Comparison of ENCODE assay signal across 27 cellular contexts in the genomic region with DNA sequence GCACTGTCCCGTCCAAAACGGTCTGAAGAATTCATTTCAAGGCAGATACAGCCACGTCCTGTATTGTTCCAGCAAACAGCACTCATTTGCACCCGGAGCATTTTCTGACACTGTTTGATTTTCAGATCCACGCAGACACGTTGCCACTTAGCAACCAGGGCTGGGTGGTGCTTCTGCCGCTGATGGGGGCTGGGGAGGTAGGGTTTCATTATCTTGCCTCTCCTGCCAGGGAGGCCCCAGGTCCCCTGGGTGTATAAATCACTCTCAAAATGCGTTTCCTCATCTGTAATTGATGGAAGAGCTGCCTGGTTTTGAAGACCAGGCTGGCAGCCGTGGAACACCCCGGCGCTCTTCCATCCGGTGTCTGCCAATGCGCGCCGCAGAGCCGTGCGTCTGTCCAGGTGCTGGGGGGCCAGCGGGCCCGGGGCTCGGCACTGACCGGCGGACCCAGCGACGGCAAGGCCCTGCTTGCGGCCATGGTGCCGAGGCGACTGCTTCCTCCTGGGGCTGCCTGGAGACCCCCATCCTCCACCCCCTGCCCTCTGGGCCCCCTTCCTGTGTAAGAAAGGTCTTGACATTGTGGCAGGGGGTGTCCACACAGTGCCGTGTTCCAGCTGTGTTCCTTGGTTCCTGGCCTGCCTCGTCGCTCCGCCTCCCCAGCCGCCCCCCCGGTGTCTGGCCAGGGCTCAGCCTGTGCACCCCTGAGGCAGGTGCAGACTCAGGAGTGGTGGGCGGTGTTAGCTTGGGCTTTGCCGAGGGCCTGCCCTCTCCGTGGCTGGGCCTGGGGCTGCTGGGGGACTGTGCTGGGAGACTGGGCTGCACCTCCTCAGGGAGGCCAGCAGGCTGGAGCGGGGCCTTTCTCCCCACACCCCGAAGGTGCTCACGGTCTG. TPM values are rescaled to one million over a fixed set of nuclear protein-coding genes. Genes with fewer than 3 reads are reported as not detected.
A peak's percentile ranks its signal among the peaks of the same experiment; 100 is the strongest.
DNase-seq lines count a peak whose midpoint lies in the region; ATAC-seq, FAIRE-seq and TF ChIP-seq lines count a peak whose summit lies in the region.
"Had no signal": no experiment of that assay in that cellular context is flagged by ENCODE, and none has a peak within 500 bp of the region (broad histone marks: within the 10 kb centered on the region; RNA-seq: fewer than 3 reads in every experiment).

No MANE protein-coding gene starts in this region.

- H3K27me3 ChIP-seq in H1 (replicated peaks in 1 of 4; ENCODE audit: control insufficient read depth in 3 of 4, extremely low read depth in 1 of 4, insufficient read depth in 3 of 4, low read length in 3 of 4): no peaks in the 10 kb centered on the region
- H3K27me3 ChIP-seq: Peyer's patch had no signal

- H2AFZ ChIP-seq in H1 (ENCODE audit: low read length): no peak overlapping the region

- H3K36me3 ChIP-seq in HEK293 (ENCODE audit: control insufficient read depth in 2 of 2, insufficient read depth in 1 of 2, low read length in 2 of 2): no peaks in the 10 kb centered on the region
- no peaks in the 10 kb centered on the region for H3K36me3 ChIP-seq in H1 (ENCODE audit: control insufficient read depth in 2 of 4, insufficient read depth in 4 of 4, low read length in 3 of 4)
- H3K36me3 ChIP-seq: Peyer's patch had no signal

- 0 out of 2 replicates have a peak overlapping the region, but pooled peaks have one; percentile 46 for H2BK15ac ChIP-seq in H1 (ENCODE audit: low read length)

- no peaks in the 10 kb centered on the region; the same call in 1 of the 2 replicates for H3K23me2 ChIP-seq in H1 (ENCODE audit: low read depth, low read length)

- H3K4me3 ChIP-seq in HEK293 (ENCODE audit: low read depth, low read length): no peak overlapping the region
- H3K4me3 ChIP-seq in H1 (ENCODE audit: extremely low read depth in 1 of 4, insufficient read depth in 2 of 4, low read depth in 3 of 4, low read length in 4 of 4): no peak overlapping the region
- H3K4me3 ChIP-seq: Peyer's patch had no signal

- no peak overlapping the region for H3K9ac ChIP-seq in H1 (replicated peaks in 1 of 4; ENCODE audit: extremely low read depth in 1 of 4, low read depth in 3 of 4, low read length in 3 of 4)

- H2BK120ac ChIP-seq in H1 (replicated peaks; ENCODE audit: low read depth, low read length): no peak overlapping the region

- 92% methylated on average over 36 of the region's 39 CpGs; no CpG with 5 or more reads in 1 of the 2 experiments for WGBS in H1 (ENCODE audit: extremely low coverage in 1 of 2, insufficient coverage in 1 of 2, insufficient read length in 1 of 2, insufficient replicate concordance in 2 of 2, low coverage in 1 of 2, low lambda C conversion rate in 2 of 2, missing lambda C conversion rate in 1 of 2), 2 experiments

- no peak overlapping the region for H2BK12ac ChIP-seq in H1 (ENCODE audit: low read depth, low read length)

- no peak overlapping the region for H3K23ac ChIP-seq in H1 (ENCODE audit: insufficient read length)

- H3K4me1 ChIP-seq in HEK293 (ENCODE audit: control insufficient read depth, insufficient read depth, low read length) (no peaks in the 10 kb centered on the region), H1 (replicated peaks in 1 of 4; ENCODE audit: control insufficient read depth in 3 of 4, insufficient read depth in 4 of 4, low read length in 3 of 4) (peaks cover 5 to 23% (median 17%) of the 10 kb centered on the region in 4 experiments)
- H3K4me1 ChIP-seq: Peyer's patch had no signal

- H2AK5ac ChIP-seq in H1 (ENCODE audit: low read depth, low read length): no peak overlapping the region

- H3K4me2 ChIP-seq in H1 (ENCODE audit: insufficient read depth in 1 of 2, low read depth in 2 of 2, low read length in 2 of 2): no peak overlapping the region

- peak overlapping the region; percentile 45 for H3K4ac ChIP-seq in H1 (replicated peaks; ENCODE audit: insufficient read length, low read depth, low read length)

- no peak for TF ChIP-seq RAD21 in H1 (IDR thresholded peaks at IDR 0.05 in 1 of 2, conservative IDR thresholded peaks at IDR 0.05 in 1 of 2; ENCODE audit: low read depth in 2 of 2, low read length in 2 of 2)

- no peak overlapping the region for H3K56ac ChIP-seq in H1 (replicated peaks; ENCODE audit: insufficient read length, low read depth, low read length)

- no peaks in the 10 kb centered on the region for H3K79me1 ChIP-seq in H1 (ENCODE audit: low read depth, low read length)

- no peak overlapping the region for H3K14ac ChIP-seq in H1 (ENCODE audit: insufficient read length)

- POLR2A ChIA-PET in HEK293 (lab: Yijun Ruan, JAX) (no interaction called here), H1 (lab: Charles Lee; ENCODE audit: partially characterized antibody) (no interaction called here)

- H4K91ac ChIP-seq in H1 (replicated peaks; ENCODE audit: insufficient read length, low read length): no peak overlapping the region

- H4K8ac ChIP-seq in H1 (ENCODE audit: extremely low read depth, insufficient read depth, low read length): no peak overlapping the region

- TF ChIP-seq EP300 in H1 (IDR thresholded peaks at IDR 0.05; ENCODE audit: borderline replicate concordance in 1 of 2, low read depth in 2 of 2, low read length in 2 of 2): no peak

- TF ChIP-seq POLR2A in H1 (IDR thresholded peaks at IDR 0.05; ENCODE audit: control extremely low read depth in 1 of 2, low read depth in 2 of 2, low read length in 2 of 2): no peak

- H3K27ac ChIP-seq in HEK293 (ENCODE audit: extremely low read depth, low read depth, low read length): no peak overlapping the region
- no peak overlapping the region for H3K27ac ChIP-seq in H1 (ENCODE audit: low read depth, low read length)
- H3K27ac ChIP-seq: Peyer's patch had no signal

- TF ChIP-seq CTCF in HEK293 (tag by site-specific recombination; IDR thresholded peaks at IDR 0.05) (no peak), H1 (IDR thresholded peaks at IDR 0.05; ENCODE audit: control extremely low read depth in 1 of 3, insufficient read depth in 1 of 3, low read depth in 1 of 3, low read length in 3 of 3) (no peak)

- DNase-seq in NCI-H1436 (lab: John Stamatoyannopoulos, UW) (peak; percentile 57), NCI-H1436 treated with DMSO at 0.1 percent for 48 hours (lab: John Stamatoyannopoulos, UW) (no peak), H1 (ENCODE audit: low read depth in 1 of 2, low spot score in 2 of 2) (no peak), retina (peak; percentile 47), NAMALWA (ENCODE audit: low spot score) (no peak), cortex of kidney (lab: John Stamatoyannopoulos, UW) (no peak)
- DNase-seq: 8988T; Calu3; CD8-positive, alpha-beta T cell; DMS79; HFFc6; KG1; MV-4-11; NCI-H146; NCI-H2081 treated with DMSO at 0.1 percent for 48 hours; NCI-H446 treated with DMSO at 0.1 percent for 48 hours; NCI-H69; NK-92 treated with Interleukin-12 subunit alpha and Interleukin-12 subunit beta, amount 100 ng/mL, for 24 hours; Peyer's patch had no signal

- FAIRE-seq in H1 (lab: Jason Lieb, UNC): no peak
- FAIRE-seq: GM12892, GM18507, H54 had no signal

- no peak overlapping the region for H4K5ac ChIP-seq in H1 (ENCODE audit: insufficient read length, low read depth, low read length)

- no peak overlapping the region for H2BK5ac ChIP-seq in H1 (ENCODE audit: low read depth, low read length)

- ATAC-seq in HG03432 (IDR thresholded peaks at IDR 0.05; ENCODE audit: unreplicated experiment): no peak
- ATAC-seq: CD8-positive, alpha-beta T cell had no signal

- CTCF ChIA-PET in HEK293 (lab: Yijun Ruan, JAX) (no interaction called here), H1 (lab: Charles Lee; ENCODE audit: partially characterized antibody) (interaction anchor here (1.0 to 1.6 kb wide), 5 partner anchors 8 to 56 kb away, joined by 3 read pairs; no protein-coding TSS in a partner anchor)

- no peaks in the 10 kb centered on the region for H3K79me2 ChIP-seq in H1 (ENCODE audit: control insufficient read depth in 1 of 2, insufficient read depth in 2 of 2, low read length in 2 of 2)

- H3K9me3 ChIP-seq in HEK293 (ENCODE audit: control insufficient read depth, insufficient read depth, low read depth, low read length): no peaks in the 10 kb centered on the region
- H3K9me3 ChIP-seq in H1 (ENCODE audit: insufficient read depth in 2 of 2, low read depth in 1 of 2, low read length in 1 of 2): peaks cover 12 to 13% of the 10 kb centered on the region in 2 experiments

- no peak overlapping the region for H2BK20ac ChIP-seq in H1 (ENCODE audit: low read length)

- H4K20me1 ChIP-seq in H1 (replicated peaks in 1 of 2; ENCODE audit: control insufficient read depth in 1 of 2, insufficient read depth in 2 of 2, low read length in 2 of 2): no peaks in the 10 kb centered on the region

- H3K18ac ChIP-seq in H1 (ENCODE audit: extremely low read depth, low read length): no peak overlapping the region; the same call in 1 of the 2 replicates

TF ChIP-seq in HEK293, 187 proteins besides CTCF, POLR2A, EP300 and RAD21:
- 0 out of 2 replicates have a peak, but pooled peaks have one; percentile 25 for TF ChIP-seq ZNF341 (tag by site-specific recombination; IDR thresholded peaks at IDR 0.05; ENCODE audit: low read depth)
- TF ChIP-seq FEZF1 (tag by site-specific recombination; IDR thresholded peaks at IDR 0.05): no peak

TF ChIP-seq in H1, 55 proteins besides CTCF, POLR2A, EP300 and RAD21 (continues in another document):
- TF ChIP-seq KDM5A (IDR thresholded peaks at IDR 0.05; ENCODE audit: low read length): no peak
- TF ChIP-seq, protein P1, sequence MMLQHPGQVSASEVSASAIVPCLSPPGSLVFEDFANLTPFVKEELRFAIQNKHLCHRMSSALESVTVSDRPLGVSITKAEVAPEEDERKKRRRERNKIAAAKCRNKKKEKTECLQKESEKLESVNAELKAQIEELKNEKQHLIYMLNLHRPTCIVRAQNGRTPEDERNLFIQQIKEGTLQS (IDR thresholded peaks at IDR 0.05; ENCODE audit: insufficient read depth, low read depth, low read length): no peak

RNA-seq across cellular contexts. Expression of a gene that starts 16.6 kb away (rescaled TPM):
- 0.08 and 0.17 TPM in 2 replicates for total RNA-seq in H1 (2021; fragmentation: NEBNext Ultra II Directional; extraction: Animal tissue kit (Norgen Biotek cat#: 25700))
- polyA plus RNA-seq in H1 (2011; rRNA removed): 0.21 and 0.24 TPM in 2 replicates
- polyA plus RNA-seq in H1 (2011; cell fraction: cytosol; rRNA removed): 0.18 TPM
- polyA plus RNA-seq in H1 (2011; cell fraction: nucleus; rRNA removed): 0.19 TPM
- 0.14 to 0.27 TPM (median 0.23 TPM) in 4 replicates for polyA plus RNA-seq in H1 (2012, experiment 1 of 2)
- polyA plus RNA-seq in H1 (2012, experiment 2 of 2): 0.13 TPM
- 0.06 TPM for polyA plus RNA-seq in H1 (2013, experiment 1 of 2)
- polyA plus RNA-seq in H1 (2013, experiment 2 of 2): 0.09 TPM
- 0.07 and 0.09 TPM in 2 replicates for polyA minus RNA-seq in H1 (2011; rRNA and poly(A)+ RNA removed)
- 0.59 TPM for polyA minus RNA-seq in H1 (2011; cell fraction: cytosol; rRNA and poly(A)+ RNA removed)
- polyA minus RNA-seq in H1 (2011; cell fraction: nucleus; rRNA and poly(A)+ RNA removed): 0.30 TPM
- total RNA-seq: Calu3; CD8-positive, alpha-beta T cell; HFFc6; HT-29; Peyer's patch; SK-MEL-5 had no signal
- polyA plus RNA-seq: BJ had no signal

RNA-seq across cellular contexts. Expression of a gene that starts 55.7 kb away (rescaled TPM):
- 16.7 and 19.3 TPM in 2 replicates for total RNA-seq in H1 (2021; fragmentation: NEBNext Ultra II Directional; extraction: Animal tissue kit (Norgen Biotek cat#: 25700))
- polyA plus RNA-seq in H1 (2011; rRNA removed): 7.5 and 10.4 TPM in 2 replicates
- 8.2 TPM for polyA plus RNA-seq in H1 (2011; cell fraction: cytosol; rRNA removed)
- 24.2 TPM for polyA plus RNA-seq in H1 (2011; cell fraction: nucleus; rRNA removed)
- polyA plus RNA-seq in H1 (2012, experiment 1 of 2): 10.6 to 18.0 TPM (median 14.3 TPM) in 4 replicates
- 7.0 TPM for polyA plus RNA-seq in H1 (2012, experiment 2 of 2)
- 6.2 TPM for polyA plus RNA-seq in H1 (2013, experiment 1 of 2)
- polyA plus RNA-seq in H1 (2013, experiment 2 of 2): 5.8 TPM
- 14.2 and 17.3 TPM in 2 replicates for polyA minus RNA-seq in H1 (2011; rRNA and poly(A)+ RNA removed)
- 9.8 TPM for polyA minus RNA-seq in H1 (2011; cell fraction: cytosol; rRNA and poly(A)+ RNA removed)
- polyA minus RNA-seq in H1 (2011; cell fraction: nucleus; rRNA and poly(A)+ RNA removed): 27.6 TPM
- total RNA-seq: CD8-positive, alpha-beta T cell had no signal

Comparison
In these comparisons a context has a peak if more than half of its experiments do, and no peak if none do; other contexts are left out.
1. DNase-seq: peak in NCI-H1436 (single experiment) and retina (single experiment); none in NCI-H1436 treated with DMSO at 0.1 percent for 48 hours (single experiment), H1 (0 of 2), NAMALWA (single experiment) and cortex of kidney (single experiment).